Comparison of ENCODE assay signal across 26 cellular contexts in genomic region chr11:70193411-70194292, GRCh38.
"Had no signal": no experiment of that assay in that cellular context is flagged by ENCODE, and none has a peak within 500 bp of the region (broad histone marks: within the 10 kb centered on the region; RNA-seq: fewer than 3 reads in every experiment).

No MANE protein-coding gene starts in this region.

- H3K4me3 ChIP-seq: gastrocnemius medialis, hepatocyte, left lung, mucosa of descending colon, ovary, psoas muscle, right lobe of liver, thoracic aorta, tibial nerve, upper lobe of left lung, uterus had no signal

- H3K27me3 ChIP-seq: gastrocnemius medialis, hepatocyte, ovary, right lobe of liver, upper lobe of left lung, uterus had no signal

- H3K9me3 ChIP-seq: gastrocnemius medialis, left lung, mucosa of descending colon, ovary, psoas muscle, right lobe of liver, thoracic aorta, tibial nerve, upper lobe of left lung, uterus had no signal

- H2AFZ ChIP-seq: hepatocyte had no signal

- ATAC-seq: esophagus mucosa; left cardiac atrium; left lung; mucosa of descending colon; natural killer cell treated with Interleukin-12 subunit alpha and Interleukin-12 subunit beta and Interleukin-15 and Interleukin-18, amount 100 ng/mL, for 72 hours; psoas muscle; right lobe of liver; stimulated activated naive B cell treated with anti-CD40 and anti-IgM and Interleukin-4, amounts not matched to agents 10 μg/mL and 1 μg/mL and 100 μg/mL, for 72 hours had no signal

- H3K36me3 ChIP-seq: gastrocnemius medialis, left lung, ovary, right lobe of liver, thoracic aorta, tibial nerve, upper lobe of left lung, uterus had no signal

- H3K79me2 ChIP-seq: hepatocyte had no signal

- DNase-seq: effector CD8-positive, alpha-beta T cell; endodermal cell; foreskin fibroblast; head of caudate nucleus; left cardiac atrium; mesenchymal stem cell; mucosa of descending colon; naive B cell; ovary; psoas muscle; small intestine; stimulated activated CD4-positive, alpha-beta T cell treated with anti-CD3 and anti-CD28 coated beads, Interleukin-15, amount 100 ng/mL, for 24 hours; stimulated activated CD4-positive, alpha-beta T cell treated with anti-CD3 and anti-CD28 coated beads, Interleukin-2, amount 100 ng/mL, for 48 hours; stimulated activated naive B cell treated with anti-CD40 and anti-IgM and Interleukin-4, amounts not matched to agents 10 μg/mL and 1 μg/mL and 100 μg/mL, for 72 hours; upper lobe of left lung; uterus had no signal

- FAIRE-seq: colon, small intestine had no signal

- H3K4me1 ChIP-seq: gastrocnemius medialis, left lung, psoas muscle, uterus had no signal

- H3K27ac ChIP-seq: epithelial cell of prostate, gastrocnemius medialis, hepatocyte, left lung, ovary, psoas muscle, right lobe of liver, thoracic aorta, tibial nerve, upper lobe of left lung, uterus had no signal

- H3K4me2 ChIP-seq: hepatocyte had no signal
